Comparison of ENCODE assay signal across 9 cellular contexts in the genomic region with DNA sequence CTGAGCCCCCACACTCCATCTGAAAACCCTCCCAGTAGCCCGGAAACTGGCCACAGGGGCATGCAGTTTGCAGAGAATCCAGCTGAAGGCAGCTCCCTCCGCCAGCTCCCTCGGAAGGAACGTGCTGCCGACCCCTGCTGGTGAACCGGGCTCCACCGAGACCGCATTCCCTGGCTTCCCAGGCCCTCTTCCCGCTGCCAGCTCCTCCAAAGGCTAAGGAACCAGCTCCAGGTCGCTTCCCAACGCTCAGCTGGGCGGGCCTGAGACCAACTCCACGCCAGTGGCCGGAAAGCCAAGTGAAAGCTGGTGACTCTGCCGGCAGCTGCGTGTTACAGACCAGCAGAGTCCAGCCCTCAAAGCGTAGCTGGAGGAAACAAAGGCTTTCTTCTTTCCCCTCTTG. TPM values are rescaled to one million over a fixed set of nuclear protein-coding genes. Genes with fewer than 3 reads are reported as not detected.
A peak's percentile ranks its signal among the peaks of the same experiment; 100 is the strongest.
DNase-seq lines count a peak whose midpoint lies in the region; ATAC-seq and TF ChIP-seq lines count a peak whose summit lies in the region.
"Had no signal": no experiment of that assay in that cellular context is flagged by ENCODE, and none has a peak within 500 bp of the region (broad histone marks: within the 10 kb centered on the region; RNA-seq: fewer than 3 reads in every experiment).

No MANE protein-coding gene starts in this region.

- POLR2A ChIA-PET in IMR-90 (lab: Charles Lee; ENCODE audit: unreplicated experiment), result no interaction called here

- H2AK9ac ChIP-seq in IMR-90 (replicated peaks; ENCODE audit: low read depth, low read length, poor library complexity), result peak overlapping the region; percentile 74

- H3K4ac ChIP-seq in IMR-90 (ENCODE audit: low read depth, low read length), result peak overlapping the region; percentile 50; the same call in 1 of the 2 replicates

- dilution Hi-C loops in IMR-90 (cut with HindIII; ENCODE audit: low sequenced_read_pairs, unreplicated experiment), result no loop called here

- no peak overlapping the region for H2AK5ac ChIP-seq in IMR-90 (ENCODE audit: low read depth, low read length)

- H3K4me2 ChIP-seq in IMR-90 (ENCODE audit: low read depth, low read length) (peak overlapping the region; percentile 6), Karpas-422 (ENCODE audit: low read depth, low read length, poor library complexity, severe bottlenecking) (no peak overlapping the region)

- H4K91ac ChIP-seq in IMR-90 (ENCODE audit: insufficient read depth, low read depth, low read length), result no peak overlapping the region

- 13% methylated on average over 11 of the region's 17 CpGs; no CpG with 5 or more reads in 1 of the 2 experiments for WGBS in IMR-90 (ENCODE audit: extremely low coverage in 2 of 2, insufficient read length in 1 of 2), 2 experiments
- 20 to 22% methylated on average over 17 of the region's 17 CpGs for WGBS in ectodermal cell, 2 experiments

- H3K9ac ChIP-seq in IMR-90 (ENCODE audit: low read depth, low read length) (no peak overlapping the region), subcutaneous abdominal adipose tissue (ENCODE audit: low read length in 5 of 5) (peak overlapping the region; percentile 54 to 78 (median 71)), Karpas-422 (ENCODE audit: low read length) (no peak overlapping the region)

- BruUV-seq in IMR-90 (replicated peaks; lab: Mats Ljungman, UMichigan), result no TSS peak

- in situ Hi-C loops in IMR-90 (cut with MboI; ENCODE audit: low sequenced_read_pairs), result no loop called here

- H3K79me2 ChIP-seq in Karpas-422 (ENCODE audit: low read length), result no peaks in the 10 kb centered on the region

- H3K56ac ChIP-seq in IMR-90 (ENCODE audit: extremely low read depth, insufficient read depth, low read length), result no peak overlapping the region

- no peak overlapping the region for H3K18ac ChIP-seq in IMR-90 (ENCODE audit: low read depth, low read length)

- H2BK5ac ChIP-seq in IMR-90 (ENCODE audit: low read depth, low read length, poor library complexity, severe bottlenecking), result peak overlapping the region; percentile 14

- no peak for TF ChIP-seq POLR2A in IMR-90 (IDR thresholded peaks at IDR 0.05; ENCODE audit: low read depth, low read length)

- H3K4me1 ChIP-seq in IMR-90 (ENCODE audit: control insufficient read depth, insufficient read depth, low read length) (peaks cover 3% of the 10 kb centered on the region), ectodermal cell (ENCODE audit: control insufficient read depth, insufficient read depth, low read length) (peaks cover 27% of the 10 kb centered on the region), left lung (peaks cover 0 to 21% of the 10 kb centered on the region in 2 donors), subcutaneous abdominal adipose tissue (ENCODE audit: control insufficient read depth in 5 of 5, insufficient read depth in 5 of 5, low read length in 5 of 5) (peaks cover 2 to 34% (median 31%) of the 10 kb centered on the region in 5 donors), Karpas-422 (ENCODE audit: low read length) (peaks cover 9% of the 10 kb centered on the region)

- H3K79me1 ChIP-seq in IMR-90 (ENCODE audit: low read depth in 1 of 2, low read length in 2 of 2), result peaks cover 0 to 37% of the 10 kb centered on the region in 2 experiments; a peak in 3 of 4 replicates

- no peak overlapping the region for H2BK120ac ChIP-seq in IMR-90 (ENCODE audit: low read depth, low read length)

- H3K27ac ChIP-seq in IMR-90 (ENCODE audit: insufficient read depth, low read length), result peak overlapping the region; percentile 10; the same call in 1 of the 2 replicates
- peak overlapping the region; percentile 50 for H3K27ac ChIP-seq in ectodermal cell (ENCODE audit: insufficient read depth, low read depth, low read length, poor library complexity, severe bottlenecking)
- peak overlapping the region; percentile 55 to 73 for H3K27ac ChIP-seq in left lung
- peak overlapping the region; percentile 93 for H3K27ac ChIP-seq in subcutaneous abdominal adipose tissue (ENCODE audit: low read depth, low read length)
- H3K27ac ChIP-seq in Karpas-422 (ENCODE audit: low read length), result no peak overlapping the region

- peak; percentile 56 for TF ChIP-seq RAD21 in IMR-90 (IDR thresholded peaks at IDR 0.05; ENCODE audit: low read length)

- H3K9me3 ChIP-seq in IMR-90 (ENCODE audit: control insufficient read depth, insufficient read depth, low read length), result no peaks in the 10 kb centered on the region
- no peaks in the 10 kb centered on the region for H3K9me3 ChIP-seq in ectodermal cell (ENCODE audit: control insufficient read depth, low read length)
- H3K9me3 ChIP-seq in left lung, result no peaks in the 10 kb centered on the region
- H3K9me3 ChIP-seq in subcutaneous abdominal adipose tissue (ENCODE audit: control insufficient read depth in 5 of 5, low read length in 5 of 5), result no peaks in the 10 kb centered on the region
- no peaks in the 10 kb centered on the region for H3K9me3 ChIP-seq in Karpas-422 (ENCODE audit: low read length)

- intact Hi-C loops in IMR-90 (cut with micrococcal nuclease), result loop anchor here (2.0 kb wide), 2 partner anchors 37 to 131 kb away; no protein-coding TSS in a partner anchor
- intact Hi-C loops in left lung (cut with DNase I), result no loop called here

- CTCF ChIA-PET in IMR-90 (lab: Yijun Ruan, JAX), result interaction anchor here (0.7 to 2.2 kb wide), 6 partner anchors 14 to 676 kb away, joined by 3 to 8 read pairs (median 5); a partner anchor contains a TSS

- peak overlapping the region in 1 of 2 experiments; percentile 72; a peak in 1 of 4 replicates for H4K8ac ChIP-seq in IMR-90 (ENCODE audit: low read depth in 2 of 2, low read length in 2 of 2)

- no peak overlapping the region for H2BK15ac ChIP-seq in IMR-90 (ENCODE audit: low read depth, low read length)

- H4K20me1 ChIP-seq in IMR-90 (ENCODE audit: insufficient read depth, low read length) (no peaks in the 10 kb centered on the region), Karpas-422 (ENCODE audit: insufficient read depth, low read depth, low read length) (peaks cover 25% of the 10 kb centered on the region; the same call in 1 of the 2 replicates)

- H2AFZ ChIP-seq in IMR-90 (replicated peaks; ENCODE audit: low read length, poor library complexity), result peak overlapping the region; percentile 80
- no peak overlapping the region for H2AFZ ChIP-seq in Karpas-422 (ENCODE audit: low read length)

- H3K9me1 ChIP-seq in IMR-90 (ENCODE audit: insufficient read depth, low read length), result no peaks in the 10 kb centered on the region

- no peak overlapping the region for H4K5ac ChIP-seq in IMR-90 (ENCODE audit: low read depth, low read length)

- H3K23ac ChIP-seq in IMR-90 (ENCODE audit: low read depth, low read length), result no peak overlapping the region

- H3K9me2 ChIP-seq in Karpas-422 (replicated peaks; ENCODE audit: insufficient read depth, low read length), result no peaks in the 10 kb centered on the region

- DNase-seq in IMR-90, result peak; percentile 79
- DNase-seq in left lung, result peak in 1 of 2 donors; percentile 64
- no peak for DNase-seq in NCI-H226
- no peak for DNase-seq in Karpas-422
- no peak for DNase-seq in SW 1271 (lab: John Stamatoyannopoulos, UW)
- DNase-seq: activated B cell treated with CpG ODN at 0.5 μM for 24 hours had no signal

- ATAC-seq in IMR-90 (ENCODE audit: low read depth), result peak; percentile 96
- peak; percentile 82 for ATAC-seq in left lung
- no peak for ATAC-seq in GM21529 (IDR thresholded peaks at IDR 0.05; ENCODE audit: unreplicated experiment)

- H3K36me3 ChIP-seq in IMR-90 (ENCODE audit: control insufficient read depth, insufficient read depth, low read length), result peaks cover 4% of the 10 kb centered on the region; the same call in 1 of the 2 replicates
- no peaks in the 10 kb centered on the region for H3K36me3 ChIP-seq in ectodermal cell (ENCODE audit: control insufficient read depth, insufficient read depth, low read length)
- peaks cover 0 to 12% of the 10 kb centered on the region in 2 donors for H3K36me3 ChIP-seq in left lung
- peaks cover 0 to 10% (median 0%) of the 10 kb centered on the region in 5 donors for H3K36me3 ChIP-seq in subcutaneous abdominal adipose tissue (ENCODE audit: control insufficient read depth in 5 of 5, insufficient read depth in 5 of 5, low read length in 5 of 5)
- no peaks in the 10 kb centered on the region for H3K36me3 ChIP-seq in Karpas-422 (ENCODE audit: insufficient read depth, low read length)

- peak; percentile 69 for TF ChIP-seq CTCF in IMR-90 (conservative IDR thresholded peaks at IDR 0.05; ENCODE audit: low read depth, low read length)
- TF ChIP-seq CTCF in left lung (IDR thresholded peaks at IDR 0.05), result peak in 1 of 2 donors; percentile 52

- H3K14ac ChIP-seq in IMR-90 (replicated peaks; ENCODE audit: low read depth, low read length), result peak overlapping the region; percentile 42; the same call in 1 of the 2 replicates

- H3K4me3 ChIP-seq in IMR-90 (ENCODE audit: insufficient read depth, low read depth, low read length) (no peak overlapping the region), ectodermal cell (ENCODE audit: insufficient read depth, low read depth, low read length) (no peak overlapping the region), left lung (no peak overlapping the region), subcutaneous abdominal adipose tissue (ENCODE audit: low read depth in 1 of 5, low read length in 5 of 5) (peak overlapping the region; percentile 51 to 68 (median 59)), Karpas-422 (ENCODE audit: low read length) (no peak overlapping the region)

- H3K27me3 ChIP-seq in IMR-90 (ENCODE audit: control insufficient read depth, insufficient read depth, low read length), result no peaks in the 10 kb centered on the region
- no peaks in the 10 kb centered on the region for H3K27me3 ChIP-seq in ectodermal cell (ENCODE audit: control insufficient read depth, insufficient read depth, low read length, poor library complexity, severe bottlenecking)
- no peaks in the 10 kb centered on the region for H3K27me3 ChIP-seq in left lung
- no peaks in the 10 kb centered on the region for H3K27me3 ChIP-seq in subcutaneous abdominal adipose tissue (ENCODE audit: control insufficient read depth in 5 of 5, insufficient read depth in 4 of 5, low read length in 5 of 5)
- H3K27me3 ChIP-seq in Karpas-422 (ENCODE audit: low read length), result no peaks in the 10 kb centered on the region

- H2BK20ac ChIP-seq in IMR-90 (ENCODE audit: low read depth, low read length), result no peak overlapping the region

RNA-seq across cellular contexts. Expression of gene GPER1, which starts 35.8 kb away (rescaled TPM):
- total RNA-seq in IMR-90 (2012; rRNA removed) (2.0 and 2.2 TPM in 2 replicates), left lung (10 to 100 TPM in 1 of 2 donors, 1 to 10 TPM in 1; 8.1 to 11.6 TPM)
- 5.8 and 6.3 TPM in 2 replicates for polyA plus RNA-seq in IMR-90 (2012; rRNA removed)
- polyA plus RNA-seq in IMR-90 (2012; cell fraction: cytosol; rRNA removed), result 3.5 and 8.8 TPM in 2 replicates
- 10.8 and 20.8 TPM in 2 replicates for polyA plus RNA-seq in IMR-90 (2012; cell fraction: nucleus; rRNA removed; ENCODE audit: low replicate concordance)
- polyA plus RNA-seq in ectodermal cell (2013, experiment 1 of 4), result 2.6 TPM
- 2.9 TPM for polyA plus RNA-seq in ectodermal cell (2013, experiment 2 of 4)
- polyA plus RNA-seq in ectodermal cell (2013, experiment 3 of 4), result 2.6 TPM
- 3.2 TPM for polyA plus RNA-seq in ectodermal cell (2013, experiment 4 of 4)
- not detected in 2 replicates for total RNA-seq in Karpas-422 (2014; rRNA removed; shearing (Covaris generic); ENCODE audit: low replicate concordance)

RNA-seq across cellular contexts. Expression of gene ZFAND2A, which starts 36.3 kb away (rescaled TPM):
- 9.4 and 11.8 TPM in 2 replicates for total RNA-seq in IMR-90 (2012; rRNA removed)
- 25.9 and 28.7 TPM in 2 replicates for polyA plus RNA-seq in IMR-90 (2012; rRNA removed)
- polyA plus RNA-seq in IMR-90 (2012; cell fraction: cytosol; rRNA removed), result 15.0 and 19.7 TPM in 2 replicates
- polyA plus RNA-seq in IMR-90 (2012; cell fraction: nucleus; rRNA removed; ENCODE audit: low replicate concordance), result 21.7 and 58.1 TPM in 2 replicates
- polyA plus RNA-seq in ectodermal cell (2013, experiment 1 of 4), result 19.9 TPM
- 26.1 TPM for polyA plus RNA-seq in ectodermal cell (2013, experiment 2 of 4)
- 24.0 TPM for polyA plus RNA-seq in ectodermal cell (2013, experiment 3 of 4)
- 24.9 TPM for polyA plus RNA-seq in ectodermal cell (2013, experiment 4 of 4)
- total RNA-seq in left lung, result 10 to 100 TPM; 15.1 to 28.9 TPM
- total RNA-seq in Karpas-422 (2014; rRNA removed; shearing (Covaris generic); ENCODE audit: low replicate concordance), result 5.2 and 11.5 TPM in 2 replicates

Comparison
In these comparisons a context has a peak if more than half of its experiments do, and no peak if none do; other contexts are left out.
1. H3K4me3 ChIP-seq: peak in subcutaneous abdominal adipose tissue (5 of 5); none in IMR-90 (single experiment), ectodermal cell (single experiment), left lung (0 of 2) and Karpas-422 (single experiment).
2. H3K9ac ChIP-seq: peak in subcutaneous abdominal adipose tissue (5 of 5); none in IMR-90 (single experiment) and Karpas-422 (single experiment).